14 cellular contexts compared by ENCODE assay signal in genomic region chr7:17062433-17063383, GRCh38.
DNase-seq lines count a peak whose midpoint lies in the region; ATAC-seq and TF ChIP-seq lines count a peak whose summit lies in the region.
"Had no signal": no experiment of that assay in that cellular context is flagged by ENCODE, and none has a peak within 500 bp of the region (broad histone marks: within the 10 kb centered on the region; RNA-seq: fewer than 3 reads in every experiment).

No MANE protein-coding gene starts in this region.

- peak; percentile 15 for TF ChIP-seq CTCF in left ventricle myocardium inferior (IDR thresholded peaks at IDR 0.05; ENCODE audit: borderline replicate concordance)
- TF ChIP-seq CTCF in heart left ventricle (IDR thresholded peaks at IDR 0.05) = peak in 4 of 12 donors; percentile 16 to 36 (median 22)
- peak; percentile 42 for TF ChIP-seq CTCF in Loucy (conservative IDR thresholded peaks at IDR 0.05; ENCODE audit: low read length)
- TF ChIP-seq CTCF in choroid plexus epithelial cell (conservative IDR thresholded peaks at IDR 0.05; ENCODE audit: low read depth, low read length) = peak; percentile 45
- TF ChIP-seq CTCF in type B pancreatic cell (conservative IDR thresholded peaks at IDR 0.05) = peak; percentile 41
- TF ChIP-seq CTCF in thyroid gland (IDR thresholded peaks at IDR 0.05) = no peak

- no peaks in the 10 kb centered on the region for H3K36me3 Mint-ChIP-seq in type B pancreatic cell
- H3K36me3 Mint-ChIP-seq: CD8-positive, alpha-beta T cell; naive thymus-derived CD8-positive, alpha-beta T cell had no signal

- no peaks in the 10 kb centered on the region for H3K9me2 ChIP-seq in Loucy (replicated peaks; ENCODE audit: low read depth, low read length)

- H3K9me3 ChIP-seq in left ventricle myocardium inferior (replicated peaks) (no peaks in the 10 kb centered on the region), heart left ventricle (no peaks in the 10 kb centered on the region), Loucy (ENCODE audit: insufficient read depth, low read depth, low read length) (no peaks in the 10 kb centered on the region), thyroid gland (no peaks in the 10 kb centered on the region)
- H3K9me3 ChIP-seq: SJCRH30 had no signal

- H3K27ac ChIP-seq in left ventricle myocardium inferior (replicated peaks) = no peak overlapping the region
- no peak overlapping the region for H3K27ac ChIP-seq in heart left ventricle
- H3K27ac ChIP-seq in thyroid gland = no peak overlapping the region
- H3K27ac ChIP-seq: SJCRH30 had no signal

- H3K27me3 ChIP-seq in left ventricle myocardium inferior (ENCODE audit: low read depth) (no peaks in the 10 kb centered on the region), heart left ventricle (no peaks in the 10 kb centered on the region), Loucy (ENCODE audit: insufficient read depth, low read length, poor library complexity, severe bottlenecking) (no peaks in the 10 kb centered on the region), thyroid gland (no peaks in the 10 kb centered on the region)
- H3K27me3 ChIP-seq: SJCRH30 had no signal

- no peak overlapping the region for H3K4me3 Mint-ChIP-seq in type B pancreatic cell
- H3K4me3 Mint-ChIP-seq: CD8-positive, alpha-beta T cell; naive thymus-derived CD8-positive, alpha-beta T cell had no signal

- intact Hi-C loops in left ventricle myocardium inferior (cut with micrococcal nuclease) (no loop called here), heart left ventricle (cut with DNase I) (no loop called here), thyroid gland (cut with DNase I) (no loop called here)

- no peaks in the 10 kb centered on the region for H3K79me2 ChIP-seq in Loucy (ENCODE audit: insufficient read depth, low read length)

- H3K36me3 ChIP-seq in left ventricle myocardium inferior = no peaks in the 10 kb centered on the region
- no peaks in the 10 kb centered on the region for H3K36me3 ChIP-seq in heart left ventricle
- H3K36me3 ChIP-seq in Loucy (ENCODE audit: insufficient read depth, low read length) = no peaks in the 10 kb centered on the region
- no peaks in the 10 kb centered on the region for H3K36me3 ChIP-seq in thyroid gland
- H3K36me3 ChIP-seq: SJCRH30 had no signal

- no peaks in the 10 kb centered on the region for H3K4me1 Mint-ChIP-seq in type B pancreatic cell (ENCODE audit: unreplicated experiment)

- H2AFZ ChIP-seq in Loucy (ENCODE audit: low read length) = peak overlapping the region; percentile 38

- H3K9ac ChIP-seq in Loucy (ENCODE audit: low read depth, low read length, poor library complexity, severe bottlenecking) = peak overlapping the region; percentile 25

- H3K4me3 ChIP-seq in left ventricle myocardium inferior = no peak overlapping the region
- H3K4me3 ChIP-seq in heart left ventricle = no peak overlapping the region
- no peak overlapping the region for H3K4me3 ChIP-seq in Loucy (ENCODE audit: low read length, poor library complexity, severe bottlenecking)
- no peak overlapping the region for H3K4me3 ChIP-seq in choroid plexus epithelial cell (ENCODE audit: low read depth, low read length)
- no peak overlapping the region for H3K4me3 ChIP-seq in thyroid gland (replicated peaks in 1 of 3)
- H3K4me3 ChIP-seq: SJCRH30 had no signal

- DNase-seq in left ventricle myocardium inferior (no peak), heart left ventricle (no peak), choroid plexus epithelial cell (ENCODE audit: low read depth) (peak; percentile 52), type B pancreatic cell (ENCODE audit: extremely low spot score, unreplicated experiment) (no peak), pons (ENCODE audit: low spot score) (no peak), thyroid gland (no peak), cerebellum (ENCODE audit: low spot score) (no peak)
- DNase-seq: CD8-positive, alpha-beta T cell; hippocampal formation; NCI-H187; SJCRH30; substantia nigra had no signal

- no peaks in the 10 kb centered on the region for H3K9me3 Mint-ChIP-seq in type B pancreatic cell
- H3K9me3 Mint-ChIP-seq: CD8-positive, alpha-beta T cell; naive thymus-derived CD8-positive, alpha-beta T cell had no signal

- no peak for ATAC-seq in heart left ventricle
- ATAC-seq: CD8-positive, alpha-beta T cell had no signal

- H3F3A ChIP-seq in Loucy (ENCODE audit: low read depth) = no peaks in the 10 kb centered on the region

- no peaks in the 10 kb centered on the region for H3K27me3 Mint-ChIP-seq in type B pancreatic cell

- H3K27ac Mint-ChIP-seq in type B pancreatic cell = no peak overlapping the region
- H3K27ac Mint-ChIP-seq: CD8-positive, alpha-beta T cell; naive thymus-derived CD8-positive, alpha-beta T cell had no signal

- H4K20me1 ChIP-seq in Loucy (ENCODE audit: insufficient read depth, low read length, poor library complexity, severe bottlenecking) = no peaks in the 10 kb centered on the region

- no peak overlapping the region for H3K4me2 ChIP-seq in Loucy (ENCODE audit: low read depth, low read length, poor library complexity, severe bottlenecking)

- H3K4me1 ChIP-seq in left ventricle myocardium inferior = no peaks in the 10 kb centered on the region
- H3K4me1 ChIP-seq in heart left ventricle = peaks cover 0 to 16% (median 0%) of the 10 kb centered on the region in 12 donors
- H3K4me1 ChIP-seq in Loucy (ENCODE audit: insufficient read depth, low read length, poor library complexity, severe bottlenecking) = peaks cover 34% of the 10 kb centered on the region
- H3K4me1 ChIP-seq in thyroid gland = no peaks in the 10 kb centered on the region
- H3K4me1 ChIP-seq: SJCRH30 had no signal

- TF ChIP-seq POLR2A in heart left ventricle (IDR thresholded peaks at IDR 0.05) = no peak
- no peak for TF ChIP-seq POLR2A in thyroid gland (IDR thresholded peaks at IDR 0.05)

- WGBS in heart left ventricle, 4 donors = 74 to 81% (median 78%) methylated on average over 4 of the region's 4 CpGs
- WGBS in thyroid gland, 2 donors = 74 to 77% methylated on average over 4 of the region's 4 CpGs

Comparison
In these comparisons a context has a peak if more than half of its experiments do, and no peak if none do; other contexts are left out.
1. CTCF ChIP-seq: peak in left ventricle myocardium inferior (single experiment), Loucy (single experiment), choroid plexus epithelial cell (single experiment) and type B pancreatic cell (single experiment); none in thyroid gland (0 of 6).